ENCODE assay signal across 8 cellular contexts in the genomic region with DNA sequence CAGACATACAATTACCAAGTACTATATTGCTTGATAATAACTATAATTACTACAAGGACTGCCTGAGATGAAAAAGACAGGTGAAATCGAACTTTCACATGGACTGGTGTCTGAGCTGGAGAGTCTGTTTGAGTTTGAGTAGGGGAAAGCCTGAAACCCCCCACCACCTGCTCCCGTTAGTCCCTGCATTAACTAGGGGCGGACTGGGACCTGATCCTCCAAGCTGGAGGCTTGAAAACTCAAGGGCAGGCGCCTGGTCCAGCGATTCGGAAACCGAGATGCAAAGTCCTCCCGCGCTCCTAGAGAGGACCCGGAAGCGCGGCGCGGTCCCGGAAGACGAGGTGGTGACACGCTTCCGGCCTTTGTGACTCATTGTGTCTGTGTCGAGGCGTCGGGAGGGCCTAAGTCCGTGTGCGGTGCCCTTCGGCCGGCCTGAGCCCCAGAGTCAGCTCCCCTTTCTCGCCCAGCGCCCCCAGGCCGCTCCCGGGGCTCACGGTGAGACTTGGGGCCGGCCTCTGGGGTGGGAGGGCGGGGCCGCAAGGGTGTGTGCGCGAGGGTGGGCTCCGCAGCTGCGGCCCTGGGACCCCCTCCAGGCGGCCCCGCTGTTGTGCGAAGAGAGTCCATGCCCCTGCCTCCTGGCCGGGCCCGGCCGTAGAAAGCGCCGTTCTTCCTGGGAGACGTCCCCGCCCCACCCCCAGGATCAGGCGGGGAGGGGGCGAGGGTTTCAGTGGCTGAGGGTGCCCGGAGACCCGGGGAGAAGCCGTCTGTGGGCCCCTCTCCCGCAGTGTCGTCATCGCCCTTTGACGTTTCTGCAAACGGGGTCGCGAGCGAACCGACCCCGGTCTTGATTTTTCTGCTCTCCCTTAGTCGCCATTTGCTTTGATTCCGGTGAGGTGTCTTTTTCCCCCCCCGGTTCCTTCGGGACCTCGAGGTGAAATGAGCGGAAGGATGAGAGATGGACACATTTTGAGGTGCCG. TPM values are rescaled to one million over a fixed set of nuclear protein-coding genes. Genes with fewer than 3 reads are reported as not detected.
DNase-seq lines count a peak whose midpoint lies in the region; ATAC-seq and TF ChIP-seq lines count a peak whose summit lies in the region.

ZKSCAN1 (plus strand) TSS at position 365 of the 977 bp plus-strand sequence. CDS start 7,911 bp downstream, outside the sequence.

- peak; percentile 95 for ATAC-seq in GM18909 (IDR thresholded peaks at IDR 0.05; ENCODE audit: poor library complexity, unreplicated experiment)
- peak; percentile 96 for ATAC-seq in HG03175 (IDR thresholded peaks at IDR 0.05; ENCODE audit: unreplicated experiment)

- no peak for TF ChIP-seq CTCF in spleen (IDR thresholded peaks at IDR 0.05 in 8 of 11, conservative IDR thresholded peaks at IDR 0.05 in 3 of 11)

- peak; percentile 34 to 51 (median 43) for TF ChIP-seq POLR2A in spleen (IDR thresholded peaks at IDR 0.05)

- intact Hi-C loops in spleen (cut with DNase I; ENCODE audit: low total_unique reads): no loop called here

- H3K4me1 ChIP-seq in spleen: peaks cover 10 to 65% (median 39%) of the 10 kb centered on the region in 6 donors

- 1 to 4% (median 2%) methylated on average over 37 to 69 of the region's 69 CpGs for WGBS in spleen, 5 donors

- DNase-seq in AG08396 (ENCODE audit: low spot score): peak; percentile 98
- peak; percentile 99 for DNase-seq in NCI-H2227 treated with DMSO at 0.1 percent for 48 hours (lab: John Stamatoyannopoulos, UW)
- peak; percentile 61 to 71 (median 68) for DNase-seq in activated CD4-positive, CD25-positive, alpha-beta regulatory T cell (lab: John Stamatoyannopoulos, UW)
- peak in 59 of 61 donors; percentile 21 to 94 (median 83) for DNase-seq in caudate nucleus (lab: John Stamatoyannopoulos, UW)
- peak; percentile 97 for DNase-seq in inferior parietal cortex (ENCODE audit: extremely low spot score)
- DNase-seq in spleen: peak; percentile 97

- peaks cover 0 to 18% (median 2%) of the 10 kb centered on the region in 6 donors for H3K36me3 ChIP-seq in spleen

- H3K4me3 ChIP-seq in spleen: peak within 1 kb of the TSS; percentile 82 to 99 (median 92)

- no peaks in the 10 kb centered on the region for H3K27me3 ChIP-seq in spleen (replicated peaks in 1 of 7)

- H3K27ac ChIP-seq in caudate nucleus (ENCODE audit: low read depth, low read length) (peak within 1 kb of the TSS; percentile 95), spleen (peak within 1 kb of the TSS; percentile 94 to 99 (median 98))

- H3K9me3 ChIP-seq in spleen: no peaks in the 10 kb centered on the region

RNA-seq across cellular contexts. Expression of gene ZKSCAN1, which starts in this region (rescaled TPM):
- total RNA-seq in spleen: 10 to 100 TPM; 29.7 to 77.9 (median 65.7) TPM
- polyA plus RNA-seq in spleen: 10 to 100 TPM in 2 of 3 donors, 1 to 10 TPM in 1; 7.3 to 11.5 (median 10.6) TPM

Comparison
In these comparisons a context has a peak if more than half of its experiments do, and no peak if none do; other contexts are left out.
1. Peak in every context shown above with its lines: DNase-seq, ATAC-seq, H3K4me3 ChIP-seq and H3K27ac ChIP-seq.